ENCODE assay signal across 2 cellular contexts in the genomic region with DNA sequence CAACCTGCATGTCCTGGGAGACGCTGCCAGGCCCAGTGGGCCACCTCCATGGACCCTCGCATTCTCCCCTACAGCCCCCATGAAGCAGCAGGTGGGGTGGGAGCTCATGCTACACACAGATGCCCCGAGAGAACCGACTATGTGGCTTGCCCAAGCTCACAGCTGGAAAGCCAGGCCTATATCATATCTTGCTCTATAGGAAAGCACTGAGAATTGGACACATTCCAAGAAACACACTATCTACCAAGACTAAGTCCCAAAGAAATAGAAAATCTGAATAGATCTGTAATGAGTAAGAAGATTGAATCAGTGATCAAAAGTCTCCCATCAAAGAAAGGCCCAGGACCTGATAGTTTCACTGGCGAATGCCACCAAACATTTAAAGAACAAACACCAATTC.
TF ChIP-seq lines count a peak whose summit lies in the region.

No MANE protein-coding gene starts in this region.

TF ChIP-seq in HEK293, 187 proteins besides CTCF, POLR2A, EP300 and RAD21:
- TF ChIP-seq ZIC2 (tag by site-specific recombination; IDR thresholded peaks at IDR 0.05): peak; percentile 69
- TF ChIP-seq, protein P1, sequence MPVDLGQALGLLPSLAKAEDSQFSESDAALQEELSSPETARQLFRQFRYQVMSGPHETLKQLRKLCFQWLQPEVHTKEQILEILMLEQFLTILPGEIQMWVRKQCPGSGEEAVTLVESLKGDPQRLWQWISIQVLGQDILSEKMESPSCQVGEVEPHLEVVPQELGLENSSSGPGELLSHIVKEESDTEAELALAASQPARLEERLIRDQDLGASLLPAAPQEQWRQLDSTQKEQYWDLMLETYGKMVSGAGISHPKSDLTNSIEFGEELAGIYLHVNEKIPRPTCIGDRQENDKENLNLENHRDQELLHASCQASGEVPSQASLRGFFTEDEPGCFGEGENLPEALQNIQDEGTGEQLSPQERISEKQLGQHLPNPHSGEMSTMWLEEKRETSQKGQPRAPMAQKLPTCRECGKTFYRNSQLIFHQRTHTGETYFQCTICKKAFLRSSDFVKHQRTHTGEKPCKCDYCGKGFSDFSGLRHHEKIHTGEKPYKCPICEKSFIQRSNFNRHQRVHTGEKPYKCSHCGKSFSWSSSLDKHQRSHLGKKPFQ (tag by site-specific recombination; IDR thresholded peaks at IDR 0.05): no peak
TF ChIP-seq in HEK293: peak in this region for 1.

TF ChIP-seq in K562, 482 proteins besides CTCF, POLR2A, EP300 and RAD21:
- TF ChIP-seq, protein P2, sequence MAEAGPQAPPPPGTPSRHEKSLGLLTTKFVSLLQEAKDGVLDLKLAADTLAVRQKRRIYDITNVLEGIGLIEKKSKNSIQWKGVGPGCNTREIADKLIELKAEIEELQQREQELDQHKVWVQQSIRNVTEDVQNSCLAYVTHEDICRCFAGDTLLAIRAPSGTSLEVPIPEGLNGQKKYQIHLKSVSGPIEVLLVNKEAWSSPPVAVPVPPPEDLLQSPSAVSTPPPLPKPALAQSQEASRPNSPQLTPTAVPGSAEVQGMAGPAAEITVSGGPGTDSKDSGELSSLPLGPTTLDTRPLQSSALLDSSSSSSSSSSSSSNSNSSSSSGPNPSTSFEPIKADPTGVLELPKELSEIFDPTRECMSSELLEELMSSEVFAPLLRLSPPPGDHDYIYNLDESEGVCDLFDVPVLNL (CRISPR knock-in tag; IDR thresholded peaks at IDR 0.05; ENCODE audit: low read depth): no peak
- peak; percentile 44 for TF ChIP-seq NFIC (IDR thresholded peaks at IDR 0.05)
